Comparison of ENCODE assay signal across 8 cellular contexts in the genomic region with DNA sequence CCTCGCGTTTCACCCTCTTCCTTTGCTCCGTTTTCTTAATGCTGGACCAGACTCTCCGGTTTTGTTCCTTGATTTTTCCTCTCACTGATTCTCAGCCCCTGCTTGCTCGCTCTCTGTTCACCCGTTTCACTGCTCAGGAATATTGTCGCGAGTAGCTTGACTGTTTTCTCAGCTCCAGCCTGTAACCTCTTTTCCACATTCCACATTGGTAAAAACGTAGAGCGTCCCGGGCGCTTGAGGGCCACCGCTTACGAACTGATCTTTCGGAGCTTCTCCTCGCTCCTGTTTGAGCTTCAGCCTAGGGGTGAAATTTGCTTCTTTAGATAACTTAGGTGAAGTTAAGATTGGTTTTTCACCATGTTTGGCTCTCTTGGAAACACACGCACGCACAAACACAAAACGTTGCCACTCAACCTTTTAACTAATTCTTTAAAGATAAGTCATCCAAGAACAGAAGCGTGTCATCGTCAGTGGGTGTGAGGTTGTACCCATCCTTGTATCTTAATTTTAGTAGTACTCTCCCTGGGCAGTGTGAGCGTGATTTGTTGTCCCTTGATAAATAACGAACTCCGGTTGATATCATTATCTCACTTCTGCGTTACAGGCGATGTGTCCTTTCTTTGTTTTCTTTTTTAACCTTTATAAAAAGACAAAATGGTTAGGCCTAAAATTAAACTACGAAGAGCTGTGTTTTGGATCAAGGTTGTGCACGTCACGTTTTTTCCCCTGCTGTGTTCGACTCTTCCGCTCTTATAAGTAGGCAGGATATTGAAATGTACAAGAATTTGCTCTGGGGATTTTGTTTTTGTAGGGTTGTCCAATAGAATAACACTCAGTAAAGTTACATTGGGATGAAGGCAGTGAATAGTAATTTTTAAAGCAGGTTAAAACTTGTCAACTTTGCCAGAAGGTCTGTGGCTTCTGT. TPM values are rescaled to one million over a fixed set of nuclear protein-coding genes. Genes with fewer than 3 reads are reported as not detected.
DNase-seq lines count a peak whose midpoint lies in the region; ATAC-seq and TF ChIP-seq lines count a peak whose summit lies in the region.

No MANE protein-coding gene starts in this region.

- peaks cover 20% of the 10 kb centered on the region for H3K36me3 Mint-ChIP-seq in activated CD8-positive, alpha-beta T cell treated with anti-CD3 and anti-CD28 coated beads for 36 hours (ENCODE audit: low read depth)

- H3K27ac ChIP-seq in BLaER1 (peak overlapping the region; percentile 94), esophagus squamous epithelium (peak overlapping the region; percentile 96 to 99 (median 98)), muscle layer of colon (ENCODE audit: low read depth, low read length) (peak overlapping the region; percentile 97)

- H3K9me3 ChIP-seq in BLaER1, result peaks cover 8% of the 10 kb centered on the region
- H3K9me3 ChIP-seq in esophagus squamous epithelium, result no peaks in the 10 kb centered on the region
- H3K9me3 ChIP-seq in muscle layer of colon (ENCODE audit: low read length), result no peaks in the 10 kb centered on the region

- peak overlapping the region; percentile 81 for H3K4me3 ChIP-seq in BLaER1
- peak overlapping the region; percentile 86 to 96 (median 94) for H3K4me3 ChIP-seq in esophagus squamous epithelium
- H3K4me3 ChIP-seq in muscle layer of colon (ENCODE audit: low read depth in 1 of 2, low read length in 2 of 2), result peak overlapping the region; percentile 80 to 91

- no peak for TF ChIP-seq CTCF in activated CD8-positive, alpha-beta T cell treated with anti-CD3 and anti-CD28 coated beads for 36 hours (IDR thresholded peaks at IDR 0.05)
- no peak for TF ChIP-seq CTCF in esophagus squamous epithelium (IDR thresholded peaks at IDR 0.05)

- peaks cover 14% of the 10 kb centered on the region for H3K4me1 ChIP-seq in BLaER1
- H3K4me1 ChIP-seq in esophagus squamous epithelium, result peaks cover 9 to 45% (median 11%) of the 10 kb centered on the region in 3 donors
- peaks cover 13% of the 10 kb centered on the region for H3K4me1 ChIP-seq in muscle layer of colon (ENCODE audit: insufficient read depth, low read length)

- intact Hi-C loops in activated CD8-positive, alpha-beta T cell treated with anti-CD3 and anti-CD28 coated beads for 36 hours (cut with micrococcal nuclease), result no loop called here
- intact Hi-C loops in esophagus squamous epithelium (cut with DNase I), result no loop called here

- CTCF ChIA-PET in activated CD8-positive, alpha-beta T cell treated with anti-CD3 and anti-CD28 coated beads for 36 hours (lab: Charles Lee), result interaction anchor here (0.7 to 1.2 kb wide), 4 partner anchors 9 to 132 kb away, joined by 4 read pairs; no protein-coding TSS in a partner anchor

- H3K27me3 Mint-ChIP-seq in activated CD8-positive, alpha-beta T cell treated with anti-CD3 and anti-CD28 coated beads for 36 hours, result no peaks in the 10 kb centered on the region

- WGBS in esophagus squamous epithelium, 2 donors, result 0 to 1% methylated on average over 30 to 31 of the region's 31 CpGs

- no peak for TF ChIP-seq POLR2A in esophagus squamous epithelium (IDR thresholded peaks at IDR 0.05)

- DNase-seq in NCI-H2107 (lab: John Stamatoyannopoulos, UW) (peak; percentile 62), esophagus squamous epithelium (lab: John Stamatoyannopoulos, UW) (no peak), stromal cell of bone marrow (ENCODE audit: low read depth) (peak; percentile 30), NK-92 (lab: John Stamatoyannopoulos, UW; ENCODE audit: unreplicated experiment) (no peak)
- DNase-seq in activated CD8-positive, alpha-beta T cell treated with anti-CD3 and anti-CD28 coated beads for 36 hours, result peak; percentile 77

- H3K4me1 Mint-ChIP-seq in activated CD8-positive, alpha-beta T cell treated with anti-CD3 and anti-CD28 coated beads for 36 hours (ENCODE audit: low read depth), result peaks cover 26% of the 10 kb centered on the region

- H3K27me3 ChIP-seq in BLaER1, result no peaks in the 10 kb centered on the region
- H3K27me3 ChIP-seq in esophagus squamous epithelium, result no peaks in the 10 kb centered on the region
- no peaks in the 10 kb centered on the region for H3K27me3 ChIP-seq in muscle layer of colon (ENCODE audit: control insufficient read depth in 1 of 2, insufficient read depth in 2 of 2, low read length in 2 of 2)

- H3K9me3 Mint-ChIP-seq in activated CD8-positive, alpha-beta T cell treated with anti-CD3 and anti-CD28 coated beads for 36 hours, result no peaks in the 10 kb centered on the region

- peak overlapping the region; percentile 85 for H3K4me2 ChIP-seq in BLaER1

- H3K4me3 Mint-ChIP-seq in activated CD8-positive, alpha-beta T cell treated with anti-CD3 and anti-CD28 coated beads for 36 hours, result peak overlapping the region; percentile 94

- H3K9ac ChIP-seq in BLaER1 (peak overlapping the region; percentile 95), muscle layer of colon (ENCODE audit: low read length) (peak overlapping the region; percentile 91)

- H4K20me1 ChIP-seq in BLaER1, result peaks cover 57% of the 10 kb centered on the region

- peak; percentile 8 for ATAC-seq in GM21529 (IDR thresholded peaks at IDR 0.05; ENCODE audit: unreplicated experiment)
- peak; percentile 25 for ATAC-seq in activated CD8-positive, alpha-beta T cell treated with anti-CD3 and anti-CD28 coated beads for 36 hours

- POLR2A ChIA-PET in activated CD8-positive, alpha-beta T cell treated with anti-CD3 and anti-CD28 coated beads for 36 hours (lab: Charles Lee), result interaction anchor here (0.6 to 2.3 kb wide), 11 partner anchors 10 to 172 kb away, joined by 3 to 8 read pairs (median 3); partner anchors contain the start of genes CEP19, FBXO45, PIGX and WDR53

- peaks cover 28% of the 10 kb centered on the region for H3K36me3 ChIP-seq in BLaER1
- no peaks in the 10 kb centered on the region for H3K36me3 ChIP-seq in esophagus squamous epithelium
- no peaks in the 10 kb centered on the region for H3K36me3 ChIP-seq in muscle layer of colon (ENCODE audit: insufficient read depth, low read length)

- peak overlapping the region; percentile 97 for H3K27ac Mint-ChIP-seq in activated CD8-positive, alpha-beta T cell treated with anti-CD3 and anti-CD28 coated beads for 36 hours

RNA-seq across cellular contexts. Expression of gene PAK2, which starts 1.1 kb away (rescaled TPM):
- total RNA-seq in activated CD8-positive, alpha-beta T cell treated with anti-CD3 and anti-CD28 coated beads for 36 hours, result 10 to 100 TPM; 79.4 to 81.2 TPM
- 10 to 100 TPM; 24.6 to 42.9 (median 38.8) TPM for total RNA-seq in esophagus squamous epithelium

RNA-seq across cellular contexts. Expression of gene PIGX, which starts 28.6 kb away (rescaled TPM):
- total RNA-seq in activated CD8-positive, alpha-beta T cell treated with anti-CD3 and anti-CD28 coated beads for 36 hours, result 10 to 100 TPM; 43.7 to 47.1 TPM
- total RNA-seq in esophagus squamous epithelium, result 10 to 100 TPM; 19.5 to 58.6 (median 21.6) TPM

RNA-seq across cellular contexts. Expression of gene CEP19, which starts 28.7 kb away (rescaled TPM):
- total RNA-seq in activated CD8-positive, alpha-beta T cell treated with anti-CD3 and anti-CD28 coated beads for 36 hours, result 1 to 10 TPM; 5.2 to 5.5 TPM
- total RNA-seq in esophagus squamous epithelium, result 1 to 10 TPM in 3 of 4 donors, under 1 TPM in 1; 0.80 to 3.1 (median 1.2) TPM

Comparison
In these comparisons a context has a peak if more than half of its experiments do, and no peak if none do; other contexts are left out.
1. DNase-seq: peak in NCI-H2107 (single experiment), activated CD8-positive, alpha-beta T cell treated with anti-CD3 and anti-CD28 coated beads for 36 hours (single experiment) and stromal cell of bone marrow (single experiment); none in esophagus squamous epithelium (single experiment) and NK-92 (single experiment).
2. Peak in every context shown above with its lines, with median percentiles within 50 percentile points of each other: H3K27ac ChIP-seq and H3K4me3 ChIP-seq.